8 cellular contexts compared by ENCODE assay signal in genomic region chr9:127938298-127938690, GRCh38. TPM values are rescaled to one million over a fixed set of nuclear protein-coding genes. Genes with fewer than 3 reads are reported as not detected.
DNase-seq lines count a peak whose midpoint lies in the region; ATAC-seq and TF ChIP-seq lines count a peak whose summit lies in the region.

No MANE protein-coding gene starts in this region.

- dilution Hi-C loops in mammary epithelial cell (cut with HindIII; ENCODE audit: low sequenced_read_pairs) = loop anchor here (5.0 to 10.0 kb wide), 4 partner anchors 44 to 137 kb away; partner anchors contain the start of gene EEIG1

- H3K9me2 ChIP-seq in Loucy (replicated peaks; ENCODE audit: low read depth, low read length) = no peaks in the 10 kb centered on the region

- peak; percentile 25 for ATAC-seq in left colon
- ATAC-seq in GM19467 (IDR thresholded peaks at IDR 0.05; ENCODE audit: unreplicated experiment) = no peak
- ATAC-seq in activated CD4-positive, CD25-positive, alpha-beta regulatory T cell treated with anti-CD3 and anti-CD28 coated beads, Interleukin-2, amount 50 U/mL, for 24 hours = no peak

- in situ Hi-C loops in mammary epithelial cell (cut with MboI; ENCODE audit: low sequenced_read_pairs in 2 of 2) = loop anchor here in 1 of 2 donors (5.0 kb wide), 2 partner anchors 99 to 154 kb away; no protein-coding TSS in a partner anchor
- in situ Hi-C loops in GM13977 (cut with MboI; ENCODE audit: low pct_unique_long_range_greater_than_20kb, low sequenced_read_pairs, unreplicated experiment) = no loop called here

- H3K27me3 ChIP-seq in Loucy (ENCODE audit: insufficient read depth, low read length, poor library complexity, severe bottlenecking) = no peaks in the 10 kb centered on the region
- no peaks in the 10 kb centered on the region for H3K27me3 ChIP-seq in mammary epithelial cell (ENCODE audit: insufficient read depth, low read length)
- H3K27me3 ChIP-seq in subcutaneous abdominal adipose tissue (ENCODE audit: control insufficient read depth in 5 of 5, insufficient read depth in 4 of 5, low read length in 5 of 5) = no peaks in the 10 kb centered on the region

- peaks cover 18% of the 10 kb centered on the region for H4K20me1 ChIP-seq in Loucy (ENCODE audit: insufficient read depth, low read length, poor library complexity, severe bottlenecking)
- H4K20me1 ChIP-seq in mammary epithelial cell (ENCODE audit: insufficient read depth, low read length) = no peaks in the 10 kb centered on the region

- no TSS peak for BruUV-seq in mammary epithelial cell (replicated peaks; lab: Mats Ljungman, UMichigan)

- H3K36me3 ChIP-seq in Loucy (ENCODE audit: insufficient read depth, low read length) = peaks cover 18% of the 10 kb centered on the region; the same call in 1 of the 2 replicates
- peaks cover 7% of the 10 kb centered on the region for H3K36me3 ChIP-seq in mammary epithelial cell (ENCODE audit: insufficient read depth, low read length)
- H3K36me3 ChIP-seq in subcutaneous abdominal adipose tissue (ENCODE audit: control insufficient read depth in 5 of 5, insufficient read depth in 5 of 5, low read length in 5 of 5) = peaks cover 0 to 22% (median 4%) of the 10 kb centered on the region in 5 donors

- CTCF ChIA-PET in mammary epithelial cell (lab: Charles Lee; ENCODE audit: low non-redundant PET) = no interaction called here

- H3K9me3 ChIP-seq in Loucy (ENCODE audit: insufficient read depth, low read depth, low read length) (no peaks in the 10 kb centered on the region), mammary epithelial cell (replicated peaks; ENCODE audit: insufficient read depth, low read length) (no peaks in the 10 kb centered on the region), subcutaneous abdominal adipose tissue (ENCODE audit: control insufficient read depth in 5 of 5, low read length in 5 of 5) (no peaks in the 10 kb centered on the region)

- H3K79me2 ChIP-seq in Loucy (ENCODE audit: insufficient read depth, low read length) (peaks cover 35% of the 10 kb centered on the region), mammary epithelial cell (ENCODE audit: insufficient read depth, low read length) (peaks cover 36% of the 10 kb centered on the region)

- no peak overlapping the region for H3K9ac ChIP-seq in Loucy (ENCODE audit: low read depth, low read length, poor library complexity, severe bottlenecking)
- no peak overlapping the region for H3K9ac ChIP-seq in mammary epithelial cell (ENCODE audit: insufficient read depth, low read length)
- H3K9ac ChIP-seq in subcutaneous abdominal adipose tissue (ENCODE audit: low read length in 5 of 5) = peak overlapping the region in 4 of 5 donors; percentile 66 to 93 (median 88)

- no peaks in the 10 kb centered on the region for H3F3A ChIP-seq in Loucy (ENCODE audit: low read depth)

- DNase-seq in mammary epithelial cell (no peak), left colon (peak in 1 of 2 donors; percentile 41), GM13977 (ENCODE audit: low spot score) (no peak), DMS79 treated with DMSO at 0.1 percent for 48 hours (lab: John Stamatoyannopoulos, UW) (no peak)

- TF ChIP-seq CTCF in Loucy (conservative IDR thresholded peaks at IDR 0.05; ENCODE audit: low read length) = no peak
- TF ChIP-seq CTCF in mammary epithelial cell (conservative IDR thresholded peaks at IDR 0.05 in 1 of 2, IDR thresholded peaks at IDR 0.05 in 1 of 2; ENCODE audit: extremely low read depth in 1 of 2, insufficient read depth in 1 of 2, low read depth in 1 of 2, low read length in 2 of 2) = no peak
- TF ChIP-seq CTCF in GM13977 (IDR thresholded peaks at IDR 0.05; ENCODE audit: extremely low read depth, insufficient read depth, missing control alignments) = no peak

- H3K4me3 ChIP-seq in Loucy (ENCODE audit: low read length, poor library complexity, severe bottlenecking) = peak overlapping the region; percentile 90
- no peak overlapping the region for H3K4me3 ChIP-seq in mammary epithelial cell (replicated peaks in 1 of 3; ENCODE audit: insufficient read depth in 1 of 3, low read depth in 2 of 3, low read length in 3 of 3)
- H3K4me3 ChIP-seq in subcutaneous abdominal adipose tissue (ENCODE audit: low read depth in 1 of 5, low read length in 5 of 5) = peak overlapping the region; percentile 73 to 95 (median 81)

- H3K4me2 ChIP-seq in Loucy (ENCODE audit: low read depth, low read length, poor library complexity, severe bottlenecking) (peak overlapping the region; percentile 83), mammary epithelial cell (ENCODE audit: insufficient read depth, low read depth, low read length) (no peak overlapping the region)

- H2AFZ ChIP-seq in Loucy (ENCODE audit: low read length) (peak overlapping the region; percentile 66; the same call in 1 of the 2 replicates), mammary epithelial cell (ENCODE audit: low read depth, low read length) (peak overlapping the region; percentile 91)

- H3K27ac ChIP-seq in mammary epithelial cell (ENCODE audit: insufficient read depth, low read depth, low read length) = no peak overlapping the region
- H3K27ac ChIP-seq in subcutaneous abdominal adipose tissue (ENCODE audit: low read depth, low read length) = no peak overlapping the region

- WGBS in mammary epithelial cell (ENCODE audit: low coverage, missing lambda C conversion rate) = 64% methylated on average over 17 of the region's 25 CpGs

- intact Hi-C loops in mammary epithelial cell (cut with micrococcal nuclease) (no loop called here), left colon (cut with DNase I, micrococcal nuclease) (no loop called here)

- H3K4me1 ChIP-seq in Loucy (ENCODE audit: insufficient read depth, low read length, poor library complexity, severe bottlenecking) = peaks cover 27% of the 10 kb centered on the region
- H3K4me1 ChIP-seq in mammary epithelial cell (ENCODE audit: insufficient read depth, low read length) = peaks cover 24% of the 10 kb centered on the region
- peaks cover 7 to 39% (median 29%) of the 10 kb centered on the region in 5 donors for H3K4me1 ChIP-seq in subcutaneous abdominal adipose tissue (ENCODE audit: control insufficient read depth in 5 of 5, insufficient read depth in 5 of 5, low read length in 5 of 5)

RNA-seq across cellular contexts. Expression of gene DPM2, which starts 0.6 kb away (rescaled TPM):
- total RNA-seq in mammary epithelial cell (10 to 100 TPM; 10.0 to 48.7 TPM), left colon (10 to 100 TPM; 25.1 to 28.6 TPM)
- 45.2 TPM for polyA plus RNA-seq in mammary epithelial cell
- 74.8 TPM for polyA minus RNA-seq in mammary epithelial cell

RNA-seq across cellular contexts. Expression of gene PIP5KL1, which starts 7.7 kb away (rescaled TPM):
- total RNA-seq in mammary epithelial cell (10 to 100 TPM in 1 of 2 donors, 1 to 10 TPM in 1; 6.7 to 11.8 TPM), left colon (1 to 10 TPM; 1.3 to 1.9 TPM)
- polyA plus RNA-seq in mammary epithelial cell = 4.4 TPM
- 0.41 TPM for polyA minus RNA-seq in mammary epithelial cell

RNA-seq across cellular contexts. Expression of gene ST6GALNAC4, which starts 21.5 kb away (rescaled TPM):
- 10 to 100 TPM; 14.3 to 19.6 TPM for total RNA-seq in mammary epithelial cell
- 21.9 TPM for polyA plus RNA-seq in mammary epithelial cell
- 50.2 TPM for polyA minus RNA-seq in mammary epithelial cell
- 10 to 100 TPM; 37.5 to 46.9 TPM for total RNA-seq in left colon

RNA-seq across cellular contexts. Expression of gene ST6GALNAC6, which starts 38.9 kb away (rescaled TPM):
- total RNA-seq in mammary epithelial cell (10 to 100 TPM; 28.8 to 29.5 TPM), left colon (100 to 1,000 TPM; 222 to 302 TPM)
- polyA plus RNA-seq in mammary epithelial cell = 26.6 TPM
- 14.6 TPM for polyA minus RNA-seq in mammary epithelial cell

RNA-seq across cellular contexts. Expression of gene EEIG1, which starts 42.5 kb away (rescaled TPM):
- total RNA-seq in mammary epithelial cell (10 to 100 TPM; 23.0 to 29.3 TPM), left colon (100 to 1,000 TPM; 157 to 175 TPM)
- polyA plus RNA-seq in mammary epithelial cell = 17.1 TPM
- 11.3 TPM for polyA minus RNA-seq in mammary epithelial cell

Comparison
In these comparisons a context has a peak if more than half of its experiments do, and no peak if none do; other contexts are left out.
1. H3K4me3 ChIP-seq: peak in Loucy (single experiment) and subcutaneous abdominal adipose tissue (5 of 5); none in mammary epithelial cell (0 of 3).
2. H3K9ac ChIP-seq: peak in subcutaneous abdominal adipose tissue (4 of 5); none in Loucy (single experiment) and mammary epithelial cell (single experiment).